ENCODE assay signal across 19 cellular contexts in genomic region chr9:124448019-124448418, GRCh38. TPM values are rescaled to one million over a fixed set of nuclear protein-coding genes. Genes with fewer than 3 reads are reported as not detected.
DNase-seq lines count a peak whose midpoint lies in the region; ATAC-seq and TF ChIP-seq lines count a peak whose summit lies in the region.
"Had no signal": no experiment of that assay in that cellular context is flagged by ENCODE, and none has a peak within 500 bp of the region (broad histone marks: within the 10 kb centered on the region; RNA-seq: fewer than 3 reads in every experiment).

No MANE protein-coding gene starts in this region.

- peaks cover 0 to 16% of the 10 kb centered on the region in 2 donors for H3K4me1 ChIP-seq in right atrium auricular region
- H3K4me1 ChIP-seq in osteoblast (ENCODE audit: insufficient read depth, low read length), result no peaks in the 10 kb centered on the region
- H3K4me1 ChIP-seq in Karpas-422 (ENCODE audit: low read length), result no peaks in the 10 kb centered on the region

- DNase-seq in Right ventricle myocardium inferior (ENCODE audit: missing footprints) (no peak), right atrium auricular region (ENCODE audit: low spot score) (no peak), cardiac septum (ENCODE audit: low spot score) (peak; percentile 82), osteoblast (ENCODE audit: insufficient read length, low spot score, missing footprints) (peak; percentile 31), Karpas-422 (no peak)
- DNase-seq: CD8-positive, alpha-beta T cell; GF-D8; H7; NCI-H1105; NCI-H1694; NCI-H2227 treated with DMSO at 0.1 percent for 48 hours; NCI-H524 treated with DMSO at 0.1 percent for 48 hours; SIG-M5 had no signal

- ATAC-seq in Right ventricle myocardium inferior (peak; percentile 95), GM19397 (IDR thresholded peaks at IDR 0.05; ENCODE audit: unreplicated experiment) (no peak), HG02970 (IDR thresholded peaks at IDR 0.05; ENCODE audit: low FRiP score, unreplicated experiment) (no peak)
- ATAC-seq: CD8-positive, alpha-beta T cell had no signal

- H3K4me3 ChIP-seq in right atrium auricular region (no peak overlapping the region), osteoblast (ENCODE audit: insufficient read depth, low read length) (no peak overlapping the region), Karpas-422 (ENCODE audit: low read length) (no peak overlapping the region)
- H3K4me3 ChIP-seq: BLaER1 had no signal

- peaks cover 0 to 13% of the 10 kb centered on the region in 2 donors for H3K27me3 ChIP-seq in right atrium auricular region
- peaks cover 19% of the 10 kb centered on the region for H3K27me3 ChIP-seq in osteoblast (ENCODE audit: insufficient read depth, low read length)
- H3K27me3 ChIP-seq in Karpas-422 (ENCODE audit: low read length), result no peaks in the 10 kb centered on the region
- H3K27me3 ChIP-seq: BLaER1 had no signal

- no peaks in the 10 kb centered on the region for H3K9me2 ChIP-seq in Karpas-422 (replicated peaks; ENCODE audit: insufficient read depth, low read length)

- intact Hi-C loops in Right ventricle myocardium inferior (cut with DNase I), result no loop called here
- intact Hi-C loops in cardiac septum (cut with DNase I), result no loop called here

- H3K36me3 ChIP-seq in right atrium auricular region (no peaks in the 10 kb centered on the region), osteoblast (ENCODE audit: insufficient read depth, low read length) (no peaks in the 10 kb centered on the region), Karpas-422 (ENCODE audit: insufficient read depth, low read length) (no peaks in the 10 kb centered on the region)
- H3K36me3 ChIP-seq: BLaER1 had no signal

- H3K4me2 ChIP-seq in osteoblast (ENCODE audit: insufficient read depth, low read length), result no peak overlapping the region
- H3K4me2 ChIP-seq in Karpas-422 (ENCODE audit: low read depth, low read length, poor library complexity, severe bottlenecking), result no peak overlapping the region
- H3K4me2 ChIP-seq: BLaER1 had no signal

- no peak overlapping the region for H3K9ac ChIP-seq in Karpas-422 (ENCODE audit: low read length)
- H3K9ac ChIP-seq: BLaER1 had no signal

- H2AFZ ChIP-seq in osteoblast (ENCODE audit: low read length), result no peak overlapping the region
- no peak overlapping the region for H2AFZ ChIP-seq in Karpas-422 (ENCODE audit: low read length)

- no peak for TF ChIP-seq CTCF in right atrium auricular region (IDR thresholded peaks at IDR 0.05)
- TF ChIP-seq CTCF in osteoblast (IDR thresholded peaks at IDR 0.05; ENCODE audit: extremely low read depth, low read depth, low read length), result no peak

- no peaks in the 10 kb centered on the region for H3K79me2 ChIP-seq in osteoblast (ENCODE audit: insufficient read depth, low read length)
- H3K79me2 ChIP-seq in Karpas-422 (ENCODE audit: low read length), result no peaks in the 10 kb centered on the region

- H3K9me3 ChIP-seq in right atrium auricular region (no peaks in the 10 kb centered on the region), osteoblast (ENCODE audit: low read depth, low read length) (no peaks in the 10 kb centered on the region), Karpas-422 (ENCODE audit: low read length) (no peaks in the 10 kb centered on the region)
- H3K9me3 ChIP-seq: BLaER1 had no signal

- peak overlapping the region in 1 of 2 donors; percentile 45 for H3K27ac ChIP-seq in right atrium auricular region
- H3K27ac ChIP-seq in osteoblast (ENCODE audit: low read depth, low read length), result no peak overlapping the region
- no peak overlapping the region for H3K27ac ChIP-seq in Karpas-422 (ENCODE audit: low read length)
- H3K27ac ChIP-seq: BLaER1 had no signal

- no peaks in the 10 kb centered on the region for H4K20me1 ChIP-seq in osteoblast (ENCODE audit: insufficient read depth, low read length)
- no peaks in the 10 kb centered on the region for H4K20me1 ChIP-seq in Karpas-422 (ENCODE audit: insufficient read depth, low read depth, low read length)
- H4K20me1 ChIP-seq: BLaER1 had no signal

RNA-seq across cellular contexts. Expression of gene ADGRD2, which starts 2.2 kb away (rescaled TPM):
- total RNA-seq in Right ventricle myocardium inferior (not detected), right atrium auricular region (not detected), cardiac septum (not detected), osteoblast (not detected in 2 replicates)
- not detected in 2 replicates for total RNA-seq in Karpas-422 (2014; rRNA removed; shearing (Covaris generic); ENCODE audit: low replicate concordance)
- total RNA-seq: CD8-positive, alpha-beta T cell; H7; HT-29; LHCN-M2; OCI-LY7 had no signal

RNA-seq across cellular contexts. Expression of gene PSMB7, which starts 32.8 kb away (rescaled TPM):
- total RNA-seq in Right ventricle myocardium inferior (185 TPM), right atrium auricular region (100 to 1,000 TPM; 178 to 207 TPM), cardiac septum (133 TPM), osteoblast (136 and 138 TPM in 2 replicates)
- 119 and 125 TPM in 2 replicates for total RNA-seq in Karpas-422 (2014; rRNA removed; shearing (Covaris generic); ENCODE audit: low replicate concordance)

RNA-seq across cellular contexts. Expression of gene NR5A1, which starts 59.2 kb away (rescaled TPM):
- total RNA-seq in Right ventricle myocardium inferior (not detected), right atrium auricular region (not detected), cardiac septum (not detected), osteoblast (not detected in 2 replicates)
- not detected in 2 replicates for total RNA-seq in Karpas-422 (2014; rRNA removed; shearing (Covaris generic); ENCODE audit: low replicate concordance)
- total RNA-seq: CD8-positive, alpha-beta T cell; LHCN-M2; OCI-LY7 had no signal

Comparison
In these comparisons a context has a peak if more than half of its experiments do, and no peak if none do; other contexts are left out.
1. DNase-seq: peak in cardiac septum (single experiment) and osteoblast (single experiment); none in Right ventricle myocardium inferior (single experiment), right atrium auricular region (single experiment) and Karpas-422 (single experiment).